In the genomic region with DNA sequence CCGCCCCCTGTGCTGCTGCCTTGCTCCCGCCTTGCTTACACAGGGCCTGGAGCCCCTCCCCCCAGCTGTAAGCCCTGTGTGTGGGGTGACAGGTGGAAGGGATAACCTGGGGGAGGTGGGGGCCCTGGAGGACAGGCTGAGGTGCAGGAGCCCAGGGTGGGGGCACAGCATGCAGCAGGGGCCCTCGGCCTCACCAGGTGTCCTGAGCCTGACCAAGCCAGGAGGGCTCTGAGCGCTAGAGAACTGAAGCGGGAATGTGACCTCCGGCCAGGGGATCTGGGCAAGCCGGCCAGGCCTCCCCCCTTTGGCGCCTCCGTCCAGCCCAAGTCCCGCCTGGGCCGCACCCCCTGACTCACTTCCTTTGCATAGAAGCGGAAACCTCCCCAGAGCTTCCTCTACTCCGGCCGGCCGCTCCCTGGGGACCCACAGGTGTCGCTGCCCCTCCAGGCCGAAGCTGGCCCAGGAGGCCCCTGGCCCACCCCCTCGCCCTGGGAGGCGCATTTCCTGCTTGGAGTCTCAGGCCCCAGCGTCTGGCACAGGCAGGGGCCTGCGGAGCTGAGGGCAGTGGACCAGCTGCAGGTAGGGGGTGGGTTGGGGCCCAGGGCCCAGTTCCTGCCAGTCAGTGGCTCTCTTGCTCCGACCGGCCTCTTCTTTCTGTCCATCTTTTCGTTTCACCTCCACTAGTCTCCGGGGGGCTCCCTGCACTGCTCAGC, we compare ENCODE assay signal across 8 cellular contexts. TPM values are rescaled to one million over a fixed set of nuclear protein-coding genes. Genes with fewer than 3 reads are reported as not detected.
DNase-seq lines count a peak whose midpoint lies in the region; ATAC-seq, FAIRE-seq and TF ChIP-seq lines count a peak whose summit lies in the region.

A gene (plus strand): TSS at position 398 of the 713 bp plus-strand sequence. CDS start 964 bp downstream, outside the sequence.

- FAIRE-seq in GM19239 (lab: Jason Lieb, UNC), result peak; percentile 96
- FAIRE-seq in endothelial cell of umbilical vein (lab: Jason Lieb, UNC), result peak; percentile 99

- peaks cover 8% of the 10 kb centered on the region for H3K36me3 Mint-ChIP-seq in T-helper 2 cell treated with Interferon-gamma antibody and Interleukin-4, amounts not matched to agents 5 μg/mL and 100 μg/mL, for 36 hours (ENCODE audit: low read depth)

- no peaks in the 10 kb centered on the region for H3K9me1 ChIP-seq in endothelial cell of umbilical vein (replicated peaks; ENCODE audit: control insufficient read depth, extremely low read depth, insufficient read depth, low read length)

- POLR2A ChIA-PET in endothelial cell of umbilical vein (lab: Charles Lee), result interaction anchor here (0.5 to 2.0 kb wide), 8 partner anchors 9 to 41 kb away, joined by 3 to 11 read pairs (median 4); a partner anchor contains a TSS

- peak; percentile 62 for ATAC-seq in HG03439 (IDR thresholded peaks at IDR 0.05; ENCODE audit: unreplicated experiment)

- TSS peak; percentile 29 for BruUV-seq in endothelial cell of umbilical vein (replicated peaks; lab: Mats Ljungman, UMichigan)

- intact Hi-C loops in endothelial cell of umbilical vein (cut with micrococcal nuclease), result loop anchor here (1.0 kb wide), 4 partner anchors 8 to 36 kb away; a partner anchor contains a TSS

- no peaks in the 10 kb centered on the region for H3K27me3 ChIP-seq in endothelial cell of umbilical vein (ENCODE audit: control insufficient read depth in 2 of 2, insufficient read depth in 2 of 2, low read length in 2 of 2)

- H4K20me1 ChIP-seq in endothelial cell of umbilical vein (replicated peaks; ENCODE audit: control insufficient read depth, extremely low read depth, insufficient read depth, low read length), result no peaks in the 10 kb centered on the region

- H3K36me3 ChIP-seq in endothelial cell of umbilical vein (ENCODE audit: control insufficient read depth in 2 of 2, extremely low read depth in 1 of 2, insufficient read depth in 2 of 2, low read length in 2 of 2), result peaks cover 10 to 16% of the 10 kb centered on the region in 2 experiments

- no peak within 1 kb of the TSS for H2AFZ ChIP-seq in endothelial cell of umbilical vein (ENCODE audit: low read depth, low read length)

- H3K9me3 ChIP-seq in endothelial cell of umbilical vein (replicated peaks; ENCODE audit: control insufficient read depth, insufficient read depth, low read length), result no peaks in the 10 kb centered on the region

- peak within 1 kb of the TSS; percentile 52 for H3K4me2 ChIP-seq in endothelial cell of umbilical vein (ENCODE audit: insufficient read depth, low read length)

- H3K4me1 ChIP-seq in endothelial cell of umbilical vein (ENCODE audit: control insufficient read depth, extremely low read depth, insufficient read depth, low read length), result peaks cover 25% of the 10 kb centered on the region

- dilution Hi-C loops in endothelial cell of umbilical vein (cut with MboI; ENCODE audit: extremely low pct_ligation_motif_present, low sequenced_read_pairs), result no loop called here

- peaks cover 42% of the 10 kb centered on the region for H3K79me2 ChIP-seq in endothelial cell of umbilical vein (ENCODE audit: control insufficient read depth, insufficient read depth, low read length)

- peak; percentile 95 for TF ChIP-seq POLR2A in endothelial cell of umbilical vein (IDR thresholded peaks at IDR 0.05; ENCODE audit: low read depth, low read length)

- no peaks in the 10 kb centered on the region for H3K27me3 Mint-ChIP-seq in T-helper 2 cell treated with Interferon-gamma antibody and Interleukin-4, amounts not matched to agents 5 μg/mL and 100 μg/mL, for 36 hours (ENCODE audit: low read depth)

- DNase-seq in CMK (ENCODE audit: low read depth), result peak; percentile 91
- peak; percentile 99 for DNase-seq in GM19239 (ENCODE audit: insufficient read length, low spot score)
- peak; percentile 62 for DNase-seq in T-helper 2 cell treated with Interferon-gamma antibody and Interleukin-4, amounts not matched to agents 5 μg/mL and 100 μg/mL, for 36 hours (ENCODE audit: low spot score)
- peak; percentile 93 for DNase-seq in endothelial cell of umbilical vein (ENCODE audit: low read depth, low spot score)
- peak; percentile 95 for DNase-seq in mesenteric fat pad (ENCODE audit: low spot score)
- DNase-seq in ureter (ENCODE audit: low spot score), result peak; percentile 90
- DNase-seq in cortex of kidney (lab: John Stamatoyannopoulos, UW), result no peak

- peak within 1 kb of the TSS; percentile 91 for H3K27ac ChIP-seq in endothelial cell of umbilical vein (ENCODE audit: insufficient read depth, low read depth, low read length)

- CTCF ChIA-PET in endothelial cell of umbilical vein (lab: Charles Lee), result interaction anchor here (0.6 to 2.7 kb wide), 10 partner anchors 10 to 41 kb away, joined by 3 to 23 read pairs (median 5); a partner anchor contains a TSS

- peaks cover 11% of the 10 kb centered on the region for H3K4me1 Mint-ChIP-seq in T-helper 2 cell treated with Interferon-gamma antibody and Interleukin-4, amounts not matched to agents 5 μg/mL and 100 μg/mL, for 36 hours (ENCODE audit: low read depth)

- H3K27ac Mint-ChIP-seq in T-helper 2 cell treated with Interferon-gamma antibody and Interleukin-4, amounts not matched to agents 5 μg/mL and 100 μg/mL, for 36 hours, result peak within 1 kb of the TSS; percentile 87

- H3K4me3 Mint-ChIP-seq in T-helper 2 cell treated with Interferon-gamma antibody and Interleukin-4, amounts not matched to agents 5 μg/mL and 100 μg/mL, for 36 hours, result peak within 1 kb of the TSS; percentile 93

- H3K9ac ChIP-seq in endothelial cell of umbilical vein (replicated peaks; ENCODE audit: extremely low read depth, insufficient read depth, low read length), result peak within 1 kb of the TSS; percentile 79

- TF ChIP-seq CTCF in endothelial cell of umbilical vein (IDR thresholded peaks at IDR 0.05; ENCODE audit: extremely low read depth in 1 of 2, insufficient read depth in 1 of 2, low read depth in 1 of 2, low read length in 2 of 2), result peak; percentile 29 to 39

- no peaks in the 10 kb centered on the region for H3K9me3 Mint-ChIP-seq in T-helper 2 cell treated with Interferon-gamma antibody and Interleukin-4, amounts not matched to agents 5 μg/mL and 100 μg/mL, for 36 hours

- peak within 1 kb of the TSS; percentile 39 to 60 (median 51) for H3K4me3 ChIP-seq in endothelial cell of umbilical vein (replicated peaks in 1 of 3; ENCODE audit: insufficient read depth in 1 of 3, low read depth in 1 of 3, low read length in 3 of 3)

TF ChIP-seq in endothelial cell of umbilical vein, 7 proteins besides CTCF, POLR2A, EP300 and RAD21:
- TF ChIP-seq FOS (IDR thresholded peaks at IDR 0.05; ENCODE audit: borderline replicate concordance, insufficient read depth, low read length), result peak; percentile 83
- no peak for TF ChIP-seq GATA2 (IDR thresholded peaks at IDR 0.05; ENCODE audit: insufficient read depth, insufficient read length, low read depth, low read length)
- TF ChIP-seq EZH2 (IDR thresholded peaks at IDR 0.05; ENCODE audit: borderline replicate concordance, low read depth, low read length, severe bottlenecking), result no peak
- TF ChIP-seq, protein P1, sequence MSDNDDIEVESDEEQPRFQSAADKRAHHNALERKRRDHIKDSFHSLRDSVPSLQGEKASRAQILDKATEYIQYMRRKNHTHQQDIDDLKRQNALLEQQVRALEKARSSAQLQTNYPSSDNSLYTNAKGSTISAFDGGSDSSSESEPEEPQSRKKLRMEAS (IDR thresholded peaks at IDR 0.05; ENCODE audit: insufficient read depth, insufficient read length), result no peak
- TF ChIP-seq MYC (IDR thresholded peaks at IDR 0.05; ENCODE audit: low read depth, low read length), result no peak
- peak; percentile 99 for TF ChIP-seq POLR2AphosphoS5 (IDR thresholded peaks at IDR 0.05; ENCODE audit: insufficient read depth, low read depth, low read length)
- peak; percentile 38 for TF ChIP-seq JUN (IDR thresholded peaks at IDR 0.05; ENCODE audit: borderline replicate concordance, insufficient read depth, insufficient read length, low read depth)

RNA-seq across cellular contexts. Expression of the gene that starts here (rescaled TPM):
- total RNA-seq in endothelial cell of umbilical vein (46.4 and 48.0 TPM in 2 replicates), mesenteric fat pad (9.2 TPM), ureter (15.4 TPM)
- 32.4 and 45.7 TPM in 2 replicates for polyA plus RNA-seq in endothelial cell of umbilical vein
- 15.8 and 22.2 TPM in 2 replicates for polyA plus RNA-seq in endothelial cell of umbilical vein (2011; cell fraction: cytosol; rRNA removed)
- polyA plus RNA-seq in endothelial cell of umbilical vein (2011; cell fraction: nucleus; rRNA removed), result 15.9 and 17.7 TPM in 2 replicates
- 15.2 and 25.2 TPM in 2 replicates for polyA plus RNA-seq in endothelial cell of umbilical vein (2012)
- polyA minus RNA-seq in endothelial cell of umbilical vein, result 17.2 and 24.1 TPM in 2 replicates
- polyA minus RNA-seq in endothelial cell of umbilical vein (2011; cell fraction: cytosol; rRNA and poly(A)+ RNA removed), result 22.7 TPM
- 10.6 and 19.4 TPM in 2 replicates for polyA minus RNA-seq in endothelial cell of umbilical vein (2011; cell fraction: nucleus; rRNA and poly(A)+ RNA removed)
